In the genomic region with DNA sequence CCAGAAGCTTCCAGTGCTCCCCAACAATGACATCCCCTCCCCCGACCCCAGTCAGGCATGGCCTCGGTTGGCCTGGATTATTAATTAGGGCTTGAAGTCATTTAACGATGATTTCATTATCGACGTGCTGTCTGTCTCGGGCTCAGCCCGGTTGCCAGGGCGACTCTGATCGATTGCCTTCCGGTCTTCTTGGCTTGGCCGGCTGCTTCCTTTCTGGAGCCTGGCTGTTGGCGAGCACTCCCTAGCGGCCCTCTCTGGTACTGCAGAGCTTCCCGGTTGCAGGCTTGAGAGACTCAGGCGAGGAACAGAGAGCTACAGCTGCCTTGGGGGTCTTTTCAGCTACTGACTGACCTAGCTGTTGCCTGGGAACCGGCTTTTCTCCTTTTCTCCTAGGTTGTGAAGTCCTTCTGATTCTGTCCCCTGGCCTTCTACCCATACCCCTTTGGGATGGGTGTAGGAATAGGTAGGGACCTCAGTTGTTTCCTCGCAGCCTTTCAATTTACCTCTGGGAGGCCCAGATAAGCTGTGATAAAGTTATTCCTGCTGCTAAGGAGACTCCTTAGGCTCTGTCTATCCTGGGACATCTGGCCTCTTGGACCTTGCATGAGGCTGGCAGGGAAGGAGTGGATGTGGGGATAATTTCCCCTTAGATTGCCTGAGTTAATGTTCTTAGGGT, we compare ENCODE assay signal across 8 cellular contexts.
A peak's percentile ranks its signal among the peaks of the same experiment; 100 is the strongest.
DNase-seq lines count a peak whose midpoint lies in the region; ATAC-seq lines count a peak whose summit lies in the region.

No MANE protein-coding gene starts in this region.

- H3K4me1 Mint-ChIP-seq in central memory CD8-positive, alpha-beta T cell = peaks cover 11% of the 10 kb centered on the region

- peaks cover 44% of the 10 kb centered on the region for H3K27me3 Mint-ChIP-seq in central memory CD8-positive, alpha-beta T cell

- H3K9me3 Mint-ChIP-seq in central memory CD8-positive, alpha-beta T cell = no peaks in the 10 kb centered on the region

- DNase-seq in NK-92 treated with Interleukin-12 subunit alpha and Interleukin-12 subunit beta, amount 100 ng/mL, for 24 hours (lab: John Stamatoyannopoulos, UW) = peak; percentile 67
- DNase-seq in NK-92 (lab: John Stamatoyannopoulos, UW; ENCODE audit: unreplicated experiment) = no peak
- DNase-seq in NCI-H1694 (lab: John Stamatoyannopoulos, UW) = peak; percentile 57
- DNase-seq in central memory CD8-positive, alpha-beta T cell (ENCODE audit: low spot score in 2 of 2) = peak; percentile 70 to 81
- peak; percentile 46 for DNase-seq in kidney glomerular epithelial cell (lab: John Stamatoyannopoulos, UW)
- peak; percentile 84 for DNase-seq in stimulated activated CD4-positive, alpha-beta T cell treated with anti-CD3 and anti-CD28 coated beads, Interleukin-4, amount 100 ng/mL, for 24 hours

- peak; percentile 52 for ATAC-seq in HG02852 (IDR thresholded peaks at IDR 0.05; ENCODE audit: unreplicated experiment)
- ATAC-seq in activated CD4-positive, CD25-positive, alpha-beta regulatory T cell treated with anti-CD3 and anti-CD28 coated beads, Interleukin-2, amount 50 U/mL, for 24 hours = peak; percentile 62 to 71
- ATAC-seq in central memory CD8-positive, alpha-beta T cell (replicated peaks; ENCODE audit: extremely low read depth, poor library complexity, severe bottlenecking) = peak; percentile 81

- peak overlapping the region; percentile 26 for H3K4me3 Mint-ChIP-seq in central memory CD8-positive, alpha-beta T cell

- H3K27ac Mint-ChIP-seq in central memory CD8-positive, alpha-beta T cell (ENCODE audit: low read depth) = no peak overlapping the region

- H3K36me3 Mint-ChIP-seq in central memory CD8-positive, alpha-beta T cell (ENCODE audit: insufficient read depth) = peaks cover 2% of the 10 kb centered on the region
